22 cellular contexts compared by ENCODE assay signal in the genomic region with DNA sequence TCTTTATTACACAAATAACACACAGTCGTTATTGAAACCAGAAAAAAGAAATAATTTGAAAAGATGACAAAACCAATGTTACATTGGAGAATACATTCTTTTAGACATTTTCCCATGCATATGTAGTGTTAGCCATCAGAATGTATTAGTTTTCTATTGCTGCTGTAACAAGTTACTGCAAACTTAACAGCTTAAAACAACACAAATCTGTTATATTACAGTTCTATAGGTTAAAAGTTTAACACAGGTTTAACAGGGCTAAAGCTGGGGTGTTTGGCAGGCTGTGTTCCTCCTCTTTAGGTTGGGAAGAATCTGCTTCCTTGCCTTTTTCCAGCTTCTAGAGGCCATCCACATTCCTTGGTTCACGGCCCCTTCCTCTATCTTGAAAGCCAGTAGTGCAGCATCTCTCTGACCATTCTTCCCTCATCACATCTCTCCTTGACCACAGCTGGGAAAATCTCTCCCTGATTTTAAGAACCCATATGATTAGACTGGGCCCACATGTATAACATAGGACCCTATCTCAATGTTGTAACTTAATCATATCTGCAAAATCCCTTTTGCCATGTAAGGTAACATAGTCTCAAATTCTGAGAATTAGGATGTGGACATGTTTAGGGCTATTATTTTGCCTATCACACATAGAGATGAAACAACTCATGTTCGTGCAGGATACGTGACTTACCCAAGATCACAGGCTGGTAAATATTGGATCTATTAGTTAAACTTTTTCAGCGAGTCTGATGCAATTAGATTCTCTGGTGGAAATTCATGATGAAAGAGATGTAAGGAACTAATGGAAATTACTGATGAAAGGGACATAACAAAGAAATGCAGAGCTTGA.
A peak's percentile ranks its signal among the peaks of the same experiment; 100 is the strongest.
DNase-seq lines count a peak whose midpoint lies in the region; TF ChIP-seq lines count a peak whose summit lies in the region.
"Had no signal": no experiment of that assay in that cellular context is flagged by ENCODE, and none has a peak within 500 bp of the region (broad histone marks: within the 10 kb centered on the region; RNA-seq: fewer than 3 reads in every experiment).

No MANE protein-coding gene starts in this region.

- no peak overlapping the region for H3K4me3 Mint-ChIP-seq in Caco-2 (ENCODE audit: unreplicated experiment)
- no peak overlapping the region for H3K4me3 Mint-ChIP-seq in endodermal cell
- H3K4me3 Mint-ChIP-seq: activated CD8-positive, alpha-beta T cell treated with anti-CD3 and anti-CD28 coated beads for 36 hours; activated naive CD4-positive, alpha-beta T cell treated with anti-CD3 and anti-CD28 coated beads, Interleukin-2, amount 50 U/mL, for 24 hours; activated T-helper 17 cell treated with anti-CD3 and anti-CD28 coated beads, Interleukin-2, amount 50 U/mL, for 72 hours; naive thymus-derived CD8-positive, alpha-beta T cell; stimulated activated effector memory CD8-positive, alpha-beta T cell treated with anti-CD3 and anti-CD28 coated beads, Interleukin-12 subunit alpha, Interleukin-12 subunit beta, amount 100 ng/mL, for 72 hours; T-helper 17 cell had no signal

- CTCF ChIA-PET in Caco-2 (lab: Charles Lee), result no interaction called here

- H3K4me2 ChIP-seq in BLaER1, result peak overlapping the region; percentile 72

- no TSS peak for BruUV-seq in Caco-2 (replicated peaks; lab: Mats Ljungman, UMichigan)

- H3K9me3 ChIP-seq in BLaER1, result peaks cover 17% of the 10 kb centered on the region
- H3K9me3 ChIP-seq in Caco-2, result peaks cover 10% of the 10 kb centered on the region
- peaks cover 15% of the 10 kb centered on the region for H3K9me3 ChIP-seq in endodermal cell (ENCODE audit: control insufficient read depth, low read length)
- H3K9me3 ChIP-seq in mucosa of rectum (ENCODE audit: control insufficient read depth in 2 of 2, low read length in 2 of 2), result no peaks in the 10 kb centered on the region

- no peak overlapping the region for H3K9ac ChIP-seq in BLaER1
- no peak overlapping the region for H3K9ac ChIP-seq in endodermal cell (ENCODE audit: extremely low read depth, low read length, poor library complexity, severe bottlenecking)
- H3K9ac ChIP-seq in mucosa of rectum (ENCODE audit: low read depth in 1 of 2, low read length in 2 of 2), result no peak overlapping the region

- H3K27ac Mint-ChIP-seq in Caco-2 (ENCODE audit: unreplicated experiment) (peak overlapping the region; percentile 89), endodermal cell (peak overlapping the region; percentile 44)
- H3K27ac Mint-ChIP-seq: activated CD8-positive, alpha-beta T cell treated with anti-CD3 and anti-CD28 coated beads for 36 hours; activated naive CD4-positive, alpha-beta T cell treated with anti-CD3 and anti-CD28 coated beads, Interleukin-2, amount 50 U/mL, for 24 hours; naive thymus-derived CD8-positive, alpha-beta T cell; stimulated activated effector memory CD8-positive, alpha-beta T cell treated with anti-CD3 and anti-CD28 coated beads, Interleukin-12 subunit alpha, Interleukin-12 subunit beta, amount 100 ng/mL, for 72 hours; T-helper 17 cell had no signal

- 91 to 95% methylated on average over 3 to 5 of the region's 5 CpGs for WGBS in endodermal cell (ENCODE audit: insufficient coverage in 1 of 2, insufficient read length in 1 of 2), 2 experiments

- peaks cover 30% of the 10 kb centered on the region for H3K4me1 Mint-ChIP-seq in Caco-2 (ENCODE audit: low read depth, unreplicated experiment)
- H3K4me1 Mint-ChIP-seq in endodermal cell, result peaks cover 20% of the 10 kb centered on the region
- H3K4me1 Mint-ChIP-seq: activated naive CD4-positive, alpha-beta T cell treated with anti-CD3 and anti-CD28 coated beads, Interleukin-2, amount 50 U/mL, for 24 hours; activated T-helper 17 cell treated with anti-CD3 and anti-CD28 coated beads, Interleukin-2, amount 50 U/mL, for 72 hours; stimulated activated effector memory CD8-positive, alpha-beta T cell treated with anti-CD3 and anti-CD28 coated beads, Interleukin-12 subunit alpha, Interleukin-12 subunit beta, amount 100 ng/mL, for 72 hours; T-helper 17 cell had no signal

- intact Hi-C loops in Caco-2 (cut with micrococcal nuclease; ENCODE audit: unreplicated experiment), result loop anchor here (5.0 kb wide), 1 partner anchor 105 kb away; no protein-coding TSS in a partner anchor

- no peaks in the 10 kb centered on the region for H4K20me1 ChIP-seq in BLaER1

- H3K36me3 ChIP-seq in BLaER1 (no peaks in the 10 kb centered on the region), Caco-2 (ENCODE audit: control insufficient read depth, insufficient read depth, low read length) (no peaks in the 10 kb centered on the region; the same call in 1 of the 2 replicates), endodermal cell (ENCODE audit: control insufficient read depth, insufficient read depth, low read length) (no peaks in the 10 kb centered on the region), mucosa of rectum (ENCODE audit: control insufficient read depth in 2 of 2, insufficient read depth in 2 of 2, low read length in 2 of 2) (no peaks in the 10 kb centered on the region)

- peaks cover 37% of the 10 kb centered on the region for H3K4me1 ChIP-seq in BLaER1
- peaks cover 53% of the 10 kb centered on the region for H3K4me1 ChIP-seq in Caco-2
- H3K4me1 ChIP-seq in endodermal cell (ENCODE audit: control insufficient read depth, insufficient read depth, low read length), result peaks cover 16% of the 10 kb centered on the region
- peaks cover 0 to 12% of the 10 kb centered on the region in 2 donors for H3K4me1 ChIP-seq in mucosa of rectum (ENCODE audit: control insufficient read depth in 2 of 2, insufficient read depth in 2 of 2, low read length in 2 of 2)

- POLR2A ChIA-PET in Caco-2 (lab: Charles Lee), result no interaction called here

- no peak for TF ChIP-seq CTCF in Caco-2 (IDR thresholded peaks at IDR 0.05; ENCODE audit: insufficient read depth in 1 of 2, low read depth in 1 of 2, low read length in 1 of 2, severe bottlenecking in 1 of 2, unreplicated experiment in 1 of 2)
- TF ChIP-seq CTCF in endodermal cell (conservative IDR thresholded peaks at IDR 0.05), result no peak

- H3K9me3 Mint-ChIP-seq in Caco-2 (ENCODE audit: unreplicated experiment), result peaks cover 26% of the 10 kb centered on the region
- H3K9me3 Mint-ChIP-seq in endodermal cell, result peaks cover 4% of the 10 kb centered on the region
- H3K9me3 Mint-ChIP-seq: activated naive CD4-positive, alpha-beta T cell treated with anti-CD3 and anti-CD28 coated beads, Interleukin-2, amount 50 U/mL, for 24 hours had no signal

- peaks cover 9% of the 10 kb centered on the region for H3K36me3 Mint-ChIP-seq in Caco-2 (ENCODE audit: insufficient read depth, unreplicated experiment)
- no peaks in the 10 kb centered on the region for H3K36me3 Mint-ChIP-seq in endodermal cell (ENCODE audit: low read depth)
- H3K36me3 Mint-ChIP-seq: stimulated activated effector memory CD8-positive, alpha-beta T cell treated with anti-CD3 and anti-CD28 coated beads, Interleukin-12 subunit alpha, Interleukin-12 subunit beta, amount 100 ng/mL, for 72 hours had no signal

- DNase-seq in Caco-2, result no peak
- DNase-seq in endodermal cell, result no peak
- no peak for DNase-seq in NCI-H510A (lab: John Stamatoyannopoulos, UW)
- no peak for DNase-seq in D341Med (ENCODE audit: low spot score)
- no peak for DNase-seq in islet precursor cell
- DNase-seq in NCI-H524 treated with DMSO at 0.1 percent for 48 hours (lab: John Stamatoyannopoulos, UW), result no peak
- DNase-seq: activated CD4-positive, alpha-beta T cell treated with anti-CD3 and anti-CD28 coated beads for 1 hour; activated CD8-positive, alpha-beta T cell treated with anti-CD3 and anti-CD28 coated beads for 36 hours; HCEC 1CT; kidney; mesenchymal stem cell; naive thymus-derived CD8-positive, alpha-beta T cell; NCI-H1417 treated with DMSO at 0.1 percent for 48 hours; stimulated activated CD4-positive, alpha-beta T cell treated with anti-CD3 and anti-CD28 coated beads, Interleukin-12 subunit alpha, Interleukin-12 subunit beta, amount 100 ng/mL, for 4 hours; stimulated activated CD4-positive, alpha-beta T cell treated with anti-CD3 and anti-CD28 coated beads, Interleukin-4, amount 100 ng/mL, for 1 hour; substantia nigra; T-helper 17 cell had no signal

- H3K27ac ChIP-seq in BLaER1, result peak overlapping the region; percentile 61; the same call in 1 of the 2 replicates
- peak overlapping the region; percentile 11 for H3K27ac ChIP-seq in endodermal cell (ENCODE audit: low read depth, low read length)
- peak overlapping the region; percentile 20 to 23 for H3K27ac ChIP-seq in mucosa of rectum (ENCODE audit: low read depth in 2 of 2, low read length in 2 of 2)

- H3K27me3 Mint-ChIP-seq in Caco-2 (ENCODE audit: insufficient read depth, unreplicated experiment), result no peaks in the 10 kb centered on the region
- H3K27me3 Mint-ChIP-seq in endodermal cell (ENCODE audit: insufficient read depth), result peaks cover 3% of the 10 kb centered on the region
- H3K27me3 Mint-ChIP-seq: T-helper 17 cell had no signal

- no peaks in the 10 kb centered on the region for H3K27me3 ChIP-seq in BLaER1
- no peaks in the 10 kb centered on the region for H3K27me3 ChIP-seq in Caco-2 (replicated peaks; ENCODE audit: control insufficient read depth, insufficient read depth, low read length)
- no peaks in the 10 kb centered on the region for H3K27me3 ChIP-seq in endodermal cell (ENCODE audit: control insufficient read depth, insufficient read depth, low read length, poor library complexity, severe bottlenecking)
- no peaks in the 10 kb centered on the region for H3K27me3 ChIP-seq in mucosa of rectum (ENCODE audit: control insufficient read depth in 2 of 2, insufficient read depth in 2 of 2, low read length in 2 of 2)

- H3K4me3 ChIP-seq in BLaER1 (no peak overlapping the region), Caco-2 (ENCODE audit: low read depth, low read length) (no peak overlapping the region), endodermal cell (ENCODE audit: low read length) (peak overlapping the region; percentile 66), mucosa of rectum (ENCODE audit: low read length in 2 of 2) (no peak overlapping the region)

Comparison
In these comparisons a context has a peak if more than half of its experiments do, and no peak if none do; other contexts are left out.
1. H3K27ac ChIP-seq: peak in every context shown above with its lines; median percentile 61 in BLaER1; 22 in mucosa of rectum; 11 in endodermal cell.